Comparison of ENCODE assay signal across 1 cellular context in genomic region chr15:90873488-90873997, GRCh38.
TF ChIP-seq lines count a peak whose summit lies in the region.

No MANE protein-coding gene starts in this region.

TF ChIP-seq in endothelial cell of umbilical vein, 7 proteins besides CTCF, POLR2A, EP300 and RAD21:
- TF ChIP-seq MAX (IDR thresholded peaks at IDR 0.05; ENCODE audit: insufficient read depth, insufficient read length) (no peak), GATA2 (IDR thresholded peaks at IDR 0.05; ENCODE audit: insufficient read depth, insufficient read length, low read depth, low read length) (no peak), FOS (IDR thresholded peaks at IDR 0.05; ENCODE audit: borderline replicate concordance, insufficient read depth, low read length) (no peak), MYC (IDR thresholded peaks at IDR 0.05; ENCODE audit: low read depth, low read length) (no peak), EZH2 (IDR thresholded peaks at IDR 0.05; ENCODE audit: borderline replicate concordance, low read depth, low read length, severe bottlenecking) (no peak)
